ENCODE assay signal across 18 cellular contexts in the genomic region with DNA sequence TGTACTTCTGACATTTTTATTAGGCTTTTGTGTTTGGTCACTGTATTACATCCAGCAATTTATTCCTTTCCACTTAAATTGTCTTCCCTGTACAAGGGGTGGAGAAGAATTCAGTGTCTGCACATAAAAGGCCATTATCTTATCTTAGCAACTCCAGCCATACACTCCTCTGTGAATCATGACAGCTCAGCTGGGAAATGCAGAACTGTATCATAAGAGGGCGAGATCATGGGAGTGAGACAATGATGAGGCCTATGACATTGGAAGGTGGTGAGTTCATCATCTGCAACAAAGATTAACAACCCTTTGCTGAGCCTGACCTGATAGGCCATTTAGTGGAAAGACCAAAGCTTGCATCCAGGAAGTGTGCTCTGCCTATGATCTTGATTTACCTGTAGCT. TPM values are rescaled to one million over a fixed set of nuclear protein-coding genes. Genes with fewer than 3 reads are reported as not detected.
DNase-seq lines count a peak whose midpoint lies in the region; ATAC-seq and TF ChIP-seq lines count a peak whose summit lies in the region.
"Had no signal": no experiment of that assay in that cellular context is flagged by ENCODE, and none has a peak within 500 bp of the region (broad histone marks: within the 10 kb centered on the region; RNA-seq: fewer than 3 reads in every experiment).

No MANE protein-coding gene starts in this region.

- no peak overlapping the region for H2AK5ac ChIP-seq in mesenchymal stem cell (ENCODE audit: low read length, severe bottlenecking)

- TF ChIP-seq CTCF in epithelial cell of esophagus (IDR thresholded peaks at IDR 0.05; ENCODE audit: insufficient read depth, low read depth, low read length, missing control alignments) (no peak), GM10248 (IDR thresholded peaks at IDR 0.05; ENCODE audit: control extremely low read depth, extremely low read depth, low read depth, missing control alignments) (no peak), body of pancreas (IDR thresholded peaks at IDR 0.05) (no peak)

- H3K36me3 ChIP-seq in mesenchymal stem cell (ENCODE audit: control insufficient read depth in 1 of 2, insufficient read depth in 2 of 2, low read depth in 1 of 2, low read length in 2 of 2) (peaks cover 0 to 6% of the 10 kb centered on the region in 2 experiments), body of pancreas (replicated peaks in 1 of 2; ENCODE audit: insufficient read depth in 1 of 2, low read depth in 2 of 2) (no peaks in the 10 kb centered on the region)
- H3K36me3 ChIP-seq: ascending aorta, esophagus muscularis mucosa, pancreas, thyroid gland had no signal

- H3K9ac ChIP-seq in mesenchymal stem cell (ENCODE audit: low read length): no peak overlapping the region

- H2BK12ac ChIP-seq in mesenchymal stem cell (ENCODE audit: low read length in 2 of 2): no peak overlapping the region

- no peaks in the 10 kb centered on the region for H3K79me1 ChIP-seq in mesenchymal stem cell (replicated peaks; ENCODE audit: low read length, poor library complexity, severe bottlenecking)

- POLR2A ChIA-PET in GM10248 (lab: Yijun Ruan, JAX): no interaction called here

- no peak overlapping the region for H2AFZ ChIP-seq in mesenchymal stem cell (ENCODE audit: low read depth, low read length)

- DNase-seq in GM04503 (ENCODE audit: low read depth): peak; percentile 39
- DNase-seq in NCI-H2227 (lab: John Stamatoyannopoulos, UW; ENCODE audit: unreplicated experiment): peak; percentile 51
- peak; percentile 86 for DNase-seq in epithelial cell of esophagus (ENCODE audit: low read depth)
- DNase-seq in mesenchymal stem cell: peak; percentile 24
- no peak for DNase-seq in GM10248 (ENCODE audit: extremely low spot score)
- DNase-seq in activated naive CD4-positive, alpha-beta T cell treated with Interleukin-2 at 50 U/mL for 16 hours: no peak
- no peak for DNase-seq in activated CD8-positive, alpha-beta memory T cell treated with anti-CD3 and anti-CD28 coated beads, Interleukin-2, amount 50 U/mL, for 4 hours
- DNase-seq in body of pancreas: no peak
- DNase-seq: activated CD4-positive, alpha-beta T cell treated with anti-CD3 and anti-CD28 coated beads for 4 hours; activated gamma-delta T cell treated with Interleukin-2 at 50 U/mL for 16 hours; DMS 273 treated with DMSO at 0.1 percent for 48 hours; NCI-H1436; pancreas; SIG-M5; thyroid gland had no signal

- no peak overlapping the region for H2BK5ac ChIP-seq in mesenchymal stem cell (ENCODE audit: low read depth, low read length, poor library complexity, severe bottlenecking)

- H3K4me1 ChIP-seq in mesenchymal stem cell (ENCODE audit: control insufficient read depth, insufficient read depth, low read depth, low read length) (peaks cover 1% of the 10 kb centered on the region), body of pancreas (no peaks in the 10 kb centered on the region)
- H3K4me1 ChIP-seq: ascending aorta, pancreas, thyroid gland had no signal

- no peak overlapping the region for H3K23ac ChIP-seq in mesenchymal stem cell (ENCODE audit: low read length in 2 of 2)

- H3K9me3 ChIP-seq in mesenchymal stem cell (ENCODE audit: control insufficient read depth, low read length) (no peaks in the 10 kb centered on the region), body of pancreas (no peaks in the 10 kb centered on the region)
- H3K9me3 ChIP-seq: ascending aorta, esophagus muscularis mucosa, pancreas, thyroid gland had no signal

- H2BK15ac ChIP-seq in mesenchymal stem cell (ENCODE audit: low read depth, poor library complexity, severe bottlenecking): no peak overlapping the region

- H3K4me2 ChIP-seq in mesenchymal stem cell (ENCODE audit: low read length, poor library complexity, severe bottlenecking): no peak overlapping the region

- no peak overlapping the region for H3K4ac ChIP-seq in mesenchymal stem cell (ENCODE audit: low read depth in 1 of 2, low read length in 2 of 2)

- intact Hi-C loops in body of pancreas (cut with DNase I): no loop called here

- H3K18ac ChIP-seq in mesenchymal stem cell (ENCODE audit: low read depth in 1 of 2, low read length in 2 of 2): no peak overlapping the region

- H3K27ac ChIP-seq in mesenchymal stem cell (ENCODE audit: low read length, poor library complexity, severe bottlenecking): no peak overlapping the region
- H3K27ac ChIP-seq in body of pancreas: no peak overlapping the region
- H3K27ac ChIP-seq: ascending aorta, esophagus muscularis mucosa, pancreas, thyroid gland had no signal

- H3K27me3 ChIP-seq in mesenchymal stem cell (ENCODE audit: control insufficient read depth in 1 of 2, insufficient read depth in 1 of 2, low read length in 2 of 2): no peaks in the 10 kb centered on the region
- no peaks in the 10 kb centered on the region for H3K27me3 ChIP-seq in body of pancreas
- H3K27me3 ChIP-seq: ascending aorta, esophagus muscularis mucosa, pancreas, thyroid gland had no signal

- no peak overlapping the region for H4K8ac ChIP-seq in mesenchymal stem cell (ENCODE audit: low read length)

- TF ChIP-seq POLR2A in body of pancreas (IDR thresholded peaks at IDR 0.05): no peak

- no peak overlapping the region for H3K4me3 ChIP-seq in epithelial cell of esophagus (ENCODE audit: low read length)
- no peak overlapping the region for H3K4me3 ChIP-seq in mesenchymal stem cell (ENCODE audit: insufficient read depth in 1 of 2, low read depth in 1 of 2, low read length in 2 of 2)
- H3K4me3 ChIP-seq in body of pancreas: no peak overlapping the region
- H3K4me3 ChIP-seq: ascending aorta, esophagus muscularis mucosa, pancreas, thyroid gland had no signal

- CTCF ChIA-PET in GM10248 (lab: Yijun Ruan, JAX): interaction anchor here (2.0 kb wide), 1 partner anchor 37 kb away, joined by 9 read pairs; no protein-coding TSS in a partner anchor

- no peak overlapping the region for H4K91ac ChIP-seq in mesenchymal stem cell (ENCODE audit: low read length)

- no peak overlapping the region for H2BK120ac ChIP-seq in mesenchymal stem cell (ENCODE audit: low read depth, low read length)

- ATAC-seq in body of pancreas: no peak
- ATAC-seq: left lobe of liver, pancreas had no signal

- 44% methylated on average over 1 of the region's 1 CpG for WGBS in mesenchymal stem cell
- 94 to 100% methylated on average over 1 of the region's 1 CpG for WGBS in body of pancreas, 2 donors

- H3K14ac ChIP-seq in mesenchymal stem cell (ENCODE audit: low read length in 2 of 2): no peak overlapping the region

RNA-seq across cellular contexts. Expression of gene SLIT2, which starts 33.3 kb away (rescaled TPM):
- 19.2 TPM for polyA plus RNA-seq in mesenchymal stem cell (2013, experiment 1 of 2)
- polyA plus RNA-seq in mesenchymal stem cell (2013, experiment 2 of 2): 18.7 TPM
- total RNA-seq in body of pancreas: 1 to 10 TPM; 3.1 to 5.6 TPM

Comparison
In these comparisons a context has a peak if more than half of its experiments do, and no peak if none do; other contexts are left out.
1. DNase-seq: peak in GM04503 (single experiment), NCI-H2227 (single experiment), epithelial cell of esophagus (single experiment) and mesenchymal stem cell (single experiment); none in GM10248 (single experiment), activated naive CD4-positive, alpha-beta T cell treated with Interleukin-2 at 50 U/mL for 16 hours (single experiment), activated CD8-positive, alpha-beta memory T cell treated with anti-CD3 and anti-CD28 coated beads, Interleukin-2, amount 50 U/mL, for 4 hours (single experiment) and body of pancreas (0 of 4).